10 cellular contexts compared by ENCODE assay signal in genomic region chr18:74942319-74942910, GRCh38.
A peak's percentile ranks its signal among the peaks of the same experiment; 100 is the strongest.
DNase-seq lines count a peak whose midpoint lies in the region; ATAC-seq and TF ChIP-seq lines count a peak whose summit lies in the region.
"Had no signal": no experiment of that assay in that cellular context is flagged by ENCODE, and none has a peak within 500 bp of the region (broad histone marks: within the 10 kb centered on the region; RNA-seq: fewer than 3 reads in every experiment).

No MANE protein-coding gene starts in this region.

- H3K4me1 Mint-ChIP-seq in naive B cell, result peaks cover 16 to 30% (median 24%) of the 10 kb centered on the region in 3 donors

- H3K9me3 ChIP-seq in psoas muscle, result no peaks in the 10 kb centered on the region
- H3K9me3 ChIP-seq: pancreas had no signal

- ATAC-seq in GM21576 (IDR thresholded peaks at IDR 0.05; ENCODE audit: unreplicated experiment) (peak; percentile 93), HG03521 (IDR thresholded peaks at IDR 0.05; ENCODE audit: unreplicated experiment) (peak; percentile 71), naive B cell (ENCODE audit: low read depth in 2 of 2) (peak; percentile 82 to 93), psoas muscle (no peak)
- ATAC-seq: pancreas had no signal

- H3K27ac ChIP-seq in psoas muscle, result no peak overlapping the region
- H3K27ac ChIP-seq: pancreas had no signal

- DNase-seq in activated effector memory CD4-positive, alpha-beta T cell treated with anti-CD3 and anti-CD28 coated beads, Interleukin-2, amount 50 U/mL, for 16 hours, result peak; percentile 68
- no peak for DNase-seq in activated effector memory CD4-positive, alpha-beta T cell treated with Interleukin-2 at 50 U/mL for 16 hours
- peak; percentile 7 for DNase-seq in naive B cell
- no peak for DNase-seq in psoas muscle
- DNase-seq in NCI-H748 treated with DMSO at 0.1 percent for 48 hours (lab: John Stamatoyannopoulos, UW), result no peak
- DNase-seq in DMS79 treated with DMSO at 0.1 percent for 48 hours (lab: John Stamatoyannopoulos, UW), result no peak
- DNase-seq: H9, pancreas had no signal

- H3K4me3 ChIP-seq in psoas muscle, result no peak overlapping the region
- H3K4me3 ChIP-seq: pancreas had no signal

- H3K4me1 ChIP-seq in psoas muscle, result no peaks in the 10 kb centered on the region
- H3K4me1 ChIP-seq: pancreas had no signal

- H3K27me3 ChIP-seq in psoas muscle (ENCODE audit: insufficient read depth in 3 of 3, low read length in 2 of 3), result no peaks in the 10 kb centered on the region
- H3K27me3 ChIP-seq: pancreas had no signal

- WGBS in psoas muscle, 3 donors, result 84 to 91% (median 88%) methylated on average over 9 of the region's 9 CpGs

- peaks cover 0 to 4% of the 10 kb centered on the region in 2 donors for H3K36me3 Mint-ChIP-seq in naive B cell

- intact Hi-C loops in psoas muscle (cut with DNase I), result no loop called here

- peak overlapping the region in 7 of 8 donors; percentile 27 to 73 (median 52) for H3K4me3 Mint-ChIP-seq in naive B cell
- H3K4me3 Mint-ChIP-seq: H9 had no signal

- no peaks in the 10 kb centered on the region for H3K36me3 ChIP-seq in psoas muscle (ENCODE audit: insufficient read depth in 1 of 2, low read depth in 1 of 2)
- H3K36me3 ChIP-seq: pancreas had no signal

- TF ChIP-seq CTCF in psoas muscle (IDR thresholded peaks at IDR 0.05), result no peak

- no peaks in the 10 kb centered on the region for H3K27me3 Mint-ChIP-seq in naive B cell

- H3K27ac Mint-ChIP-seq in naive B cell, result peak overlapping the region in 5 of 6 donors; percentile 41 to 61 (median 50)
- H3K27ac Mint-ChIP-seq: H9 had no signal

- no peaks in the 10 kb centered on the region for H3K9me3 Mint-ChIP-seq in naive B cell
- H3K9me3 Mint-ChIP-seq: H9 had no signal

Comparison
In these comparisons a context has a peak if more than half of its experiments do, and no peak if none do; other contexts are left out.
1. DNase-seq: peak in activated effector memory CD4-positive, alpha-beta T cell treated with anti-CD3 and anti-CD28 coated beads, Interleukin-2, amount 50 U/mL, for 16 hours (single experiment) and naive B cell (single experiment); none in activated effector memory CD4-positive, alpha-beta T cell treated with Interleukin-2 at 50 U/mL for 16 hours (single experiment), psoas muscle (0 of 2), NCI-H748 treated with DMSO at 0.1 percent for 48 hours (single experiment) and DMS79 treated with DMSO at 0.1 percent for 48 hours (single experiment).
2. ATAC-seq: peak in GM21576 (single experiment), HG03521 (single experiment) and naive B cell (2 of 2); none in psoas muscle (0 of 4).